ENCODE assay signal across 20 cellular contexts in the genomic region with DNA sequence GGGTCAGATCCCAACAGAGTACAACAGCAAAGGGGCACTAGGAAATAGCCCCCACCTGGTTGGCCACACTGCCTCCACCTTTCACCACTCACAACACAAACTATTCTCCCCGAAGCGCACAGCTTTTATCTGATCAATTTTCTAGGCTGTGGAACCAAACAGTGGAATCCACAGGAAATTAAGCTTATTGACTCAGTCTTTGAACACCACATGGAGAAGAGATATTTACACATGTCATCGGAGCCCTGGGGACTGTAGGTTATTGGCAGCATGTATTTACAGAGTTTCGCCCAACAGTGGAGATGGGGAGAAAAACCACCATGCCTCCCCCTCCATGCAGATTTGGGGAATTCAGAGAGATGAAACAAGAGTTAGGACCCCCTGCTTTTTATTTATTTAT.
DNase-seq lines count a peak whose midpoint lies in the region; TF ChIP-seq lines count a peak whose summit lies in the region.
"Had no signal": no experiment of that assay in that cellular context is flagged by ENCODE, and none has a peak within 500 bp of the region (broad histone marks: within the 10 kb centered on the region; RNA-seq: fewer than 3 reads in every experiment).

No MANE protein-coding gene starts in this region.

- 93 to 97% methylated on average over 4 of the region's 4 CpGs for WGBS in thyroid gland, 2 donors

- peak overlapping the region in 8 of 11 experiments; percentile 2 to 58 (median 39); a peak in 10 of 22 replicates for H3K27ac ChIP-seq in BLaER1 treated with 17β-estradiol and CSF1 and Interleukin-3, amounts not matched to agents 10 nM and 100 nM
- H3K27ac ChIP-seq in thyroid gland, result peak overlapping the region in 2 of 3 donors; percentile 91 to 95
- H3K27ac ChIP-seq: A549, SJSA1 had no signal

- H3K4me1 Mint-ChIP-seq in nephron, result peaks cover 50% of the 10 kb centered on the region
- H3K4me1 Mint-ChIP-seq in chondrocyte (ENCODE audit: low read depth), result peaks cover 38% of the 10 kb centered on the region

- H3K27me3 Mint-ChIP-seq in nephron (ENCODE audit: low read depth) (no peaks in the 10 kb centered on the region), chondrocyte (ENCODE audit: low read depth) (no peaks in the 10 kb centered on the region)
- H3K27me3 Mint-ChIP-seq: B cell; CD4-positive, CD25-positive, alpha-beta regulatory T cell had no signal

- no peak for TF ChIP-seq POLR2A in thyroid gland (IDR thresholded peaks at IDR 0.05)

- intact Hi-C loops in thyroid gland (cut with DNase I), result no loop called here

- no peaks in the 10 kb centered on the region for H3K27me3 ChIP-seq in BLaER1 treated with 17β-estradiol and CSF1 and Interleukin-3, amounts not matched to agents 10 nM and 100 nM
- no peaks in the 10 kb centered on the region for H3K27me3 ChIP-seq in thyroid gland
- H3K27me3 ChIP-seq: MG63, SJSA1 had no signal

- peaks cover 13 to 32% (median 24%) of the 10 kb centered on the region in 11 experiments for H3K9me3 ChIP-seq in BLaER1 treated with 17β-estradiol and CSF1 and Interleukin-3, amounts not matched to agents 10 nM and 100 nM (replicated peaks in 1 of 11)
- no peaks in the 10 kb centered on the region for H3K9me3 ChIP-seq in thyroid gland
- H3K9me3 ChIP-seq: A549, MG63, SJSA1 had no signal

- DNase-seq in NCI-H345 (lab: John Stamatoyannopoulos, UW) (peak; percentile 20), NCI-H345 treated with DMSO at 0.1 percent for 48 hours (lab: John Stamatoyannopoulos, UW; ENCODE audit: unreplicated experiment) (no peak), thyroid gland (no peak), chondrocyte (ENCODE audit: low spot score) (no peak), DMS79 (lab: John Stamatoyannopoulos, UW) (no peak)
- DNase-seq: CD4-positive, CD25-positive, alpha-beta regulatory T cell; DND-41; H7; MG63; NCI-H1048; NCI-H1436 treated with DMSO at 0.1 percent for 48 hours; NCI-H2171; NCI-H82; T-helper 1 cell had no signal

- peaks cover 0 to 11% (median 0%) of the 10 kb centered on the region in 11 experiments; a peak in 5 of 22 replicates for H4K20me1 ChIP-seq in BLaER1 treated with 17β-estradiol and CSF1 and Interleukin-3, amounts not matched to agents 10 nM and 100 nM

- no peak overlapping the region for H3K4me3 ChIP-seq in BLaER1 treated with 17β-estradiol and CSF1 and Interleukin-3, amounts not matched to agents 10 nM and 100 nM
- H3K4me3 ChIP-seq in thyroid gland (replicated peaks in 1 of 3), result no peak overlapping the region
- H3K4me3 ChIP-seq: A549, K562, MG63, SJSA1 had no signal

- TF ChIP-seq CTCF in nephron (IDR thresholded peaks at IDR 0.05; ENCODE audit: unreplicated experiment in 3 of 3) (no peak), thyroid gland (IDR thresholded peaks at IDR 0.05) (no peak), chondrocyte (IDR thresholded peaks at IDR 0.05) (no peak)

- H3K9ac ChIP-seq in BLaER1 treated with 17β-estradiol and CSF1 and Interleukin-3, amounts not matched to agents 10 nM and 100 nM, result peak overlapping the region in 1 of 11 experiments; percentile 38; a peak in 2 of 22 replicates

- peaks cover 42 to 75% (median 62%) of the 10 kb centered on the region in 10 experiments for H3K4me1 ChIP-seq in BLaER1 treated with 17β-estradiol and CSF1 and Interleukin-3, amounts not matched to agents 10 nM and 100 nM
- H3K4me1 ChIP-seq in thyroid gland, result peaks cover 45 to 48% of the 10 kb centered on the region in 2 donors
- H3K4me1 ChIP-seq: SJSA1 had no signal

- H3K9me3 Mint-ChIP-seq in nephron, result no peaks in the 10 kb centered on the region
- H3K9me3 Mint-ChIP-seq in chondrocyte (ENCODE audit: low read depth), result peaks cover 1% of the 10 kb centered on the region

- H3K36me3 Mint-ChIP-seq in nephron (ENCODE audit: low read depth) (no peaks in the 10 kb centered on the region), chondrocyte (ENCODE audit: low read depth) (no peaks in the 10 kb centered on the region)

- no peak overlapping the region for H3K4me3 Mint-ChIP-seq in nephron
- no peak overlapping the region for H3K4me3 Mint-ChIP-seq in chondrocyte (ENCODE audit: unreplicated experiment)
- H3K4me3 Mint-ChIP-seq: B cell; CD4-positive, CD25-positive, alpha-beta regulatory T cell had no signal

- peaks cover 0 to 54% (median 28%) of the 10 kb centered on the region in 11 experiments; a peak in 17 of 22 replicates for H3K36me3 ChIP-seq in BLaER1 treated with 17β-estradiol and CSF1 and Interleukin-3, amounts not matched to agents 10 nM and 100 nM
- H3K36me3 ChIP-seq in thyroid gland, result no peaks in the 10 kb centered on the region
- H3K36me3 ChIP-seq: MG63, SJSA1 had no signal

- peak overlapping the region in 7 of 11 experiments; percentile 6 to 45 (median 27); a peak in 6 of 22 replicates for H3K4me2 ChIP-seq in BLaER1 treated with 17β-estradiol and CSF1 and Interleukin-3, amounts not matched to agents 10 nM and 100 nM
- H3K4me2 ChIP-seq: A549 had no signal

- H3K27ac Mint-ChIP-seq in nephron, result peak overlapping the region in 2 of 3 experiments; percentile 23 to 97
- H3K27ac Mint-ChIP-seq in chondrocyte (ENCODE audit: unreplicated experiment), result no peak overlapping the region
- H3K27ac Mint-ChIP-seq: B cell had no signal
